21 cellular contexts compared by ENCODE assay signal in genomic region chr1:5570931-5571330, GRCh38.
"Had no signal": no experiment of that assay in that cellular context is flagged by ENCODE, and none has a peak within 500 bp of the region (broad histone marks: within the 10 kb centered on the region; RNA-seq: fewer than 3 reads in every experiment).

No MANE protein-coding gene starts in this region.

- H3K36me3 Mint-ChIP-seq: activated naive CD4-positive, alpha-beta T cell treated with anti-CD3 and anti-CD28 coated beads, Interleukin-2, amount 10 ng/mL, durations not matched to agents 7 days and 5 days; activated naive CD8-positive, alpha-beta T cell treated with anti-CD3 and anti-CD28 coated beads, Interleukin-2, amount 10 ng/mL, durations not matched to agents 7 days and 5 days; brain; natural killer cell treated with Interleukin-12 subunit alpha and Interleukin-12 subunit beta and Interleukin-15 and Interleukin-18, amount 100 ng/mL, for 72 hours had no signal

- H3K4me3 Mint-ChIP-seq: activated naive CD4-positive, alpha-beta T cell treated with anti-CD3 and anti-CD28 coated beads, Interleukin-2, amount 10 ng/mL, durations not matched to agents 7 days and 5 days; activated naive CD8-positive, alpha-beta T cell treated with anti-CD3 and anti-CD28 coated beads, Interleukin-2, amount 10 ng/mL, durations not matched to agents 7 days and 5 days; brain; natural killer cell treated with Interleukin-12 subunit alpha and Interleukin-12 subunit beta and Interleukin-15 and Interleukin-18, amount 100 ng/mL, for 72 hours; T-helper 17 cell had no signal

- H3K4me1 ChIP-seq: ascending aorta, esophagus squamous epithelium, spleen, transverse colon had no signal

- H3K27me3 Mint-ChIP-seq: activated naive CD8-positive, alpha-beta T cell treated with anti-CD3 and anti-CD28 coated beads, Interleukin-2, amount 10 ng/mL, durations not matched to agents 7 days and 5 days had no signal

- H3K4me3 ChIP-seq: ascending aorta, esophagus squamous epithelium, spleen, transverse colon had no signal

- H3K9me3 ChIP-seq: ascending aorta had no signal

- H3K9me3 Mint-ChIP-seq: activated naive CD8-positive, alpha-beta T cell treated with anti-CD3 and anti-CD28 coated beads, Interleukin-2, amount 10 ng/mL, durations not matched to agents 7 days and 5 days; natural killer cell treated with Interleukin-12 subunit alpha and Interleukin-12 subunit beta and Interleukin-15 and Interleukin-18, amount 100 ng/mL, for 72 hours had no signal

- H3K27ac Mint-ChIP-seq: activated naive CD4-positive, alpha-beta T cell treated with anti-CD3 and anti-CD28 coated beads, Interleukin-2, amount 10 ng/mL, durations not matched to agents 7 days and 5 days; activated naive CD8-positive, alpha-beta T cell treated with anti-CD3 and anti-CD28 coated beads, Interleukin-2, amount 10 ng/mL, durations not matched to agents 7 days and 5 days; brain; natural killer cell treated with Interleukin-12 subunit alpha and Interleukin-12 subunit beta and Interleukin-15 and Interleukin-18, amount 100 ng/mL, for 72 hours; T-helper 17 cell had no signal

- H3K4me1 Mint-ChIP-seq: brain, T-helper 17 cell had no signal

- H3K27ac ChIP-seq: ascending aorta, esophagus squamous epithelium, spleen, transverse colon, WERI-Rb-1 had no signal

- H3K36me3 ChIP-seq: ascending aorta, esophagus squamous epithelium, spleen, transverse colon, WERI-Rb-1 had no signal

- DNase-seq: activated CD4-positive, alpha-beta T cell treated with anti-CD3 and anti-CD28 coated beads for 48 hours; activated CD4-positive, alpha-beta T cell treated with anti-CD3 and anti-CD28 coated beads, Interleukin-2, amount 50 U/mL, for 48 hours; activated CD8-positive, alpha-beta memory T cell treated with anti-CD3 and anti-CD28 coated beads for 24 hours; activated gamma-delta T cell; activated naive CD4-positive, alpha-beta T cell treated with anti-CD3 and anti-CD28 coated beads, Interleukin-2, amount 10 ng/mL, durations not matched to agents 7 days and 5 days; activated naive CD8-positive, alpha-beta T cell treated with anti-CD3 and anti-CD28 coated beads, Interleukin-2, amount 10 ng/mL, durations not matched to agents 7 days and 5 days; esophagus squamous epithelium; foreskin melanocyte; midbrain; posterior cingulate gyrus; right cardiac atrium; spleen; stimulated activated naive CD4-positive, alpha-beta T cell; T-helper 17 cell; T1000; transverse colon; WERI-Rb-1 had no signal

- H3K27me3 ChIP-seq: ascending aorta, transverse colon had no signal

- ATAC-seq: activated CD4-positive, CD25-positive, alpha-beta regulatory T cell treated with anti-CD3 and anti-CD28 coated beads, Interleukin-2, amount 50 U/mL, for 24 hours; natural killer cell treated with Interleukin-12 subunit alpha and Interleukin-12 subunit beta and Interleukin-15 and Interleukin-18, amount 100 ng/mL, for 72 hours; right cardiac atrium; T-helper 17 cell had no signal
